Comparison of ENCODE assay signal across 11 cellular contexts in the genomic region with DNA sequence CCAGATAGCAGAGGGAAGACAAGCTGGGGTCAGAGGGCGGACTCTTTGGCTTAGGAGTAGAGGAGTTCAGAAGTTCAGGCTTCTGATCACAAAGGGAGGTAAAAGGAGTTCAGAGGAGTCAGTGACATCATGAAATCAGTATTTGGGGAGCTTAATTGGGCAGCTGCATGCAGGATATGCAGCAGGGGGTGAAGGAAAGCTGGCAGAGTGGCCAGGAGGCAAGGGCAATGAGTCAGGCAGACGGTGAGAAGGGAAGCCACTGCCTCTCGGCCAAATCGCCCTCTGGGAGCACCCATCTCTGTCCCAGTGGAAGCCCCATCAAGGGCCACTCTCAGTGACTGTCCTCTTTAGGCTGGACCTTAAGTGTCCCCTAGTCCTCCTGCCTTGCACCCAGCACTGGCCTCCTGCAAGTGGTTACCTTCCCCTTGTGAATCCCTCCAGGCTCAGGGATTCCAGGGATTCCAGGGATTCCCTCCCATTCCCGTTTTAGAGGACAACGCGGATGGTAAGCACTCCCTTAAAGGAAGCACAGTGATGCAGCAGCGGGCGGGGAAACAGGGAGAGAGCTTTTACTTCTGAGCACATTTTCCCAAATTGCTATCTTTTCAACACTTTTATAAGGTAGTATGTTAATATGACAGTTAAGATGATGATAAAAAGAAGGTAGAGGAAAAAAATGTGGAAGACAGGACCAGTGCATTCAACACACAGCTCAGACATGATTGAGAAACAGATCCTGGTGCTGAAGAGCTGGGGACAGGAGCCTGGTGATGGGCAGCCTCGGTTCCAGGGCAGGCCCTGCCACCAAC.
DNase-seq lines count a peak whose midpoint lies in the region; ATAC-seq and TF ChIP-seq lines count a peak whose summit lies in the region.
"Had no signal": no experiment of that assay in that cellular context is flagged by ENCODE, and none has a peak within 500 bp of the region (broad histone marks: within the 10 kb centered on the region; RNA-seq: fewer than 3 reads in every experiment).

No MANE protein-coding gene starts in this region.

- peaks cover 7% of the 10 kb centered on the region for H3K4me1 Mint-ChIP-seq in neural progenitor cell
- no peaks in the 10 kb centered on the region for H3K4me1 Mint-ChIP-seq in activated T-cell treated with anti-CD3 and anti-CD28 coated beads, Interleukin-2, amount 50 U/mL, for 4 hours (ENCODE audit: low read depth)

- no peaks in the 10 kb centered on the region for H3K9me3 Mint-ChIP-seq in neural progenitor cell
- H3K9me3 Mint-ChIP-seq in activated T-cell treated with anti-CD3 and anti-CD28 coated beads, Interleukin-2, amount 50 U/mL, for 4 hours: no peaks in the 10 kb centered on the region

- peak; percentile 14 for DNase-seq in Caki2 (ENCODE audit: low read depth)
- peak; percentile 93 for DNase-seq in LHCN-M2 (ENCODE audit: low read depth)
- DNase-seq in neural progenitor cell (ENCODE audit: low spot score): peak; percentile 80
- no peak for DNase-seq in NCI-H128 (lab: John Stamatoyannopoulos, UW; ENCODE audit: unreplicated experiment)
- DNase-seq in activated T-cell treated with anti-CD3 and anti-CD28 coated beads, Interleukin-2, amount 50 U/mL, for 4 hours: no peak
- no peak for DNase-seq in activated CD4-positive, CD25-positive, alpha-beta regulatory T cell (lab: John Stamatoyannopoulos, UW)
- DNase-seq: activated CD4-positive, alpha-beta T cell treated with anti-CD3 and anti-CD28 coated beads, Interleukin-2, amount 50 U/mL, for 4 hours; DMS79 treated with DMSO at 0.1 percent for 48 hours; nucleus accumbens had no signal

- H3K27ac ChIP-seq in ectodermal cell (ENCODE audit: insufficient read depth, low read depth, low read length, poor library complexity, severe bottlenecking): peak overlapping the region; percentile 88
- peak overlapping the region; percentile 22 for H3K27ac ChIP-seq in neural progenitor cell

- in situ Hi-C loops in Caki2 (cut with HindIII; ENCODE audit: low pct_unique_long_range_greater_than_20kb, low sequenced_read_pairs): no loop called here

- no peaks in the 10 kb centered on the region for H3K36me3 Mint-ChIP-seq in neural progenitor cell
- H3K36me3 Mint-ChIP-seq in activated T-cell treated with anti-CD3 and anti-CD28 coated beads, Interleukin-2, amount 50 U/mL, for 4 hours (ENCODE audit: insufficient read depth): no peaks in the 10 kb centered on the region

- no peaks in the 10 kb centered on the region for H3K36me3 ChIP-seq in ectodermal cell (ENCODE audit: control insufficient read depth, insufficient read depth, low read length)
- H3K36me3 ChIP-seq in neural progenitor cell: no peaks in the 10 kb centered on the region

- H3K9me3 ChIP-seq in ectodermal cell (ENCODE audit: control insufficient read depth, low read length) (no peaks in the 10 kb centered on the region), neural progenitor cell (ENCODE audit: low read depth) (no peaks in the 10 kb centered on the region)

- no peaks in the 10 kb centered on the region for H4K20me1 ChIP-seq in neural progenitor cell (ENCODE audit: low read depth)

- TF ChIP-seq CTCF in neural progenitor cell (IDR thresholded peaks at IDR 0.05): no peak

- peak overlapping the region; percentile 28 for H2AFZ ChIP-seq in neural progenitor cell (replicated peaks)

- H3K4me3 ChIP-seq in ectodermal cell (ENCODE audit: insufficient read depth, low read depth, low read length) (no peak overlapping the region), neural progenitor cell (no peak overlapping the region)

- H3K4me2 ChIP-seq in neural progenitor cell: peak overlapping the region; percentile 21

- H3K27me3 ChIP-seq in ectodermal cell (ENCODE audit: control insufficient read depth, insufficient read depth, low read length, poor library complexity, severe bottlenecking) (no peaks in the 10 kb centered on the region), neural progenitor cell (no peaks in the 10 kb centered on the region)

- no peaks in the 10 kb centered on the region for H3K79me2 ChIP-seq in neural progenitor cell (ENCODE audit: low read depth)

- no peak overlapping the region for H3K4me3 Mint-ChIP-seq in neural progenitor cell
- H3K4me3 Mint-ChIP-seq in activated T-cell treated with anti-CD3 and anti-CD28 coated beads, Interleukin-2, amount 50 U/mL, for 4 hours: no peak overlapping the region

- peaks cover 21% of the 10 kb centered on the region for H3K4me1 ChIP-seq in ectodermal cell (ENCODE audit: control insufficient read depth, insufficient read depth, low read length)
- H3K4me1 ChIP-seq in neural progenitor cell: peaks cover 25% of the 10 kb centered on the region

- peaks cover 7% of the 10 kb centered on the region for H3K27me3 Mint-ChIP-seq in neural progenitor cell (ENCODE audit: insufficient read depth, low read depth)
- H3K27me3 Mint-ChIP-seq in activated T-cell treated with anti-CD3 and anti-CD28 coated beads, Interleukin-2, amount 50 U/mL, for 4 hours (ENCODE audit: low read depth): peaks cover 26% of the 10 kb centered on the region

- peaks cover 18% of the 10 kb centered on the region for H3F3A ChIP-seq in neural progenitor cell (ENCODE audit: low read depth)

- no peak overlapping the region for H3K27ac Mint-ChIP-seq in neural progenitor cell

- no peak overlapping the region for H3K9ac ChIP-seq in neural progenitor cell

- 23 to 25% methylated on average over 10 of the region's 10 CpGs for WGBS in ectodermal cell, 2 experiments

- ATAC-seq in activated T-cell treated with anti-CD3 and anti-CD28 coated beads, Interleukin-2, amount 50 U/mL, for 4 hours: no peak
- no peak for ATAC-seq in HG03025 (IDR thresholded peaks at IDR 0.05; ENCODE audit: low FRiP score, unreplicated experiment)

Comparison
In these comparisons a context has a peak if more than half of its experiments do, and no peak if none do; other contexts are left out.
1. DNase-seq: peak in Caki2 (single experiment), LHCN-M2 (single experiment) and neural progenitor cell (single experiment); none in NCI-H128 (single experiment), activated T-cell treated with anti-CD3 and anti-CD28 coated beads, Interleukin-2, amount 50 U/mL, for 4 hours (single experiment) and activated CD4-positive, CD25-positive, alpha-beta regulatory T cell (0 of 4).